Comparison of ENCODE assay signal across 8 cellular contexts in genomic region chrX:10098235-10098819, GRCh38. TPM values are rescaled to one million over a fixed set of nuclear protein-coding genes. Genes with fewer than 3 reads are reported as not detected.
DNase-seq lines count a peak whose midpoint lies in the region; ATAC-seq and TF ChIP-seq lines count a peak whose summit lies in the region.

No MANE protein-coding gene starts in this region.

- peaks cover 56 to 71% (median 61%) of the 10 kb centered on the region in 10 experiments for H3K4me1 ChIP-seq in BLaER1 treated with 17β-estradiol and CSF1 and Interleukin-3, amounts not matched to agents 10 nM and 100 nM
- H3K4me1 ChIP-seq in Karpas-422 (ENCODE audit: low read length) (peaks cover 6% of the 10 kb centered on the region; the same call in 1 of the 2 replicates), adrenal gland (replicated peaks in 1 of 2) (peaks cover 0 to 16% of the 10 kb centered on the region in 2 donors)

- 31 to 62% (median 55%) methylated on average over 12 of the region's 12 CpGs for WGBS in adrenal gland, 4 donors

- H3K36me3 Mint-ChIP-seq in type B pancreatic cell = peaks cover 21% of the 10 kb centered on the region

- no peaks in the 10 kb centered on the region for H3K27me3 ChIP-seq in BLaER1 treated with 17β-estradiol and CSF1 and Interleukin-3, amounts not matched to agents 10 nM and 100 nM
- H3K27me3 ChIP-seq in Karpas-422 (ENCODE audit: low read length) (no peaks in the 10 kb centered on the region), adrenal gland (no peaks in the 10 kb centered on the region)

- no peaks in the 10 kb centered on the region for H3K4me1 Mint-ChIP-seq in type B pancreatic cell (ENCODE audit: unreplicated experiment)

- peak overlapping the region; percentile 60 to 86 (median 84) for H3K27ac ChIP-seq in BLaER1 treated with 17β-estradiol and CSF1 and Interleukin-3, amounts not matched to agents 10 nM and 100 nM
- H3K27ac ChIP-seq in Karpas-422 (ENCODE audit: low read length) = no peak overlapping the region
- H3K27ac ChIP-seq in adrenal gland = peak overlapping the region in 4 of 5 donors; percentile 27 to 78 (median 64)

- H3K9me3 ChIP-seq in BLaER1 treated with 17β-estradiol and CSF1 and Interleukin-3, amounts not matched to agents 10 nM and 100 nM (replicated peaks in 1 of 11) = peaks cover 0 to 5% (median under 1%) of the 10 kb centered on the region in 11 experiments; a peak in 6 of 22 replicates
- H3K9me3 ChIP-seq in Karpas-422 (ENCODE audit: low read length) = no peaks in the 10 kb centered on the region
- no peaks in the 10 kb centered on the region for H3K9me3 ChIP-seq in adrenal gland (replicated peaks in 1 of 3)

- DNase-seq in Karpas-422 (peak; percentile 40), adrenal gland (peak in 2 of 7 donors; percentile 18 to 35), HEK293T (ENCODE audit: extremely low spot score) (no peak), NCI-H446 (lab: John Stamatoyannopoulos, UW) (no peak), type B pancreatic cell (ENCODE audit: extremely low spot score, unreplicated experiment) (no peak)
- peak; percentile 35 for DNase-seq in stimulated activated CD4-positive, alpha-beta T cell treated with anti-CD3 and anti-CD28 coated beads, Interleukin-15, amount 100 ng/mL, for 1 hour (ENCODE audit: low read depth in 1 of 2, low spot score in 1 of 2)

- H3K79me2 ChIP-seq in Karpas-422 (ENCODE audit: low read length) = no peaks in the 10 kb centered on the region

- TF ChIP-seq POLR2A in adrenal gland (IDR thresholded peaks at IDR 0.05) = peak in 1 of 2 donors; percentile 13

- H3K4me3 Mint-ChIP-seq in type B pancreatic cell = no peak overlapping the region

- H3K4me2 ChIP-seq in BLaER1 treated with 17β-estradiol and CSF1 and Interleukin-3, amounts not matched to agents 10 nM and 100 nM = peak overlapping the region; percentile 76 to 93 (median 86)
- H3K4me2 ChIP-seq in Karpas-422 (ENCODE audit: low read depth, low read length, poor library complexity, severe bottlenecking) = peak overlapping the region; percentile 25

- H3K9ac ChIP-seq in BLaER1 treated with 17β-estradiol and CSF1 and Interleukin-3, amounts not matched to agents 10 nM and 100 nM = peak overlapping the region; percentile 70 to 82 (median 76)
- 0 out of 2 replicates have a peak overlapping the region, but pooled peaks have one; percentile 7 for H3K9ac ChIP-seq in Karpas-422 (ENCODE audit: low read length)

- no peaks in the 10 kb centered on the region for H3K9me2 ChIP-seq in Karpas-422 (replicated peaks; ENCODE audit: insufficient read depth, low read length)

- H3K36me3 ChIP-seq in BLaER1 treated with 17β-estradiol and CSF1 and Interleukin-3, amounts not matched to agents 10 nM and 100 nM = peaks cover 0 to 35% (median 16%) of the 10 kb centered on the region in 11 experiments; a peak in 13 of 22 replicates
- H3K36me3 ChIP-seq in Karpas-422 (ENCODE audit: insufficient read depth, low read length) (no peaks in the 10 kb centered on the region), adrenal gland (replicated peaks in 1 of 2) (no peaks in the 10 kb centered on the region)

- H2AFZ ChIP-seq in Karpas-422 (ENCODE audit: low read length) = no peak overlapping the region

- no peak overlapping the region for H3K27ac Mint-ChIP-seq in type B pancreatic cell

- CTCF ChIA-PET in HEK293T (lab: Yijun Ruan, JAX) = no interaction called here

- POLR2A ChIA-PET in HEK293T (lab: Yijun Ruan, JAX) = no interaction called here

- no peaks in the 10 kb centered on the region for H4K20me1 ChIP-seq in BLaER1 treated with 17β-estradiol and CSF1 and Interleukin-3, amounts not matched to agents 10 nM and 100 nM
- no peaks in the 10 kb centered on the region for H4K20me1 ChIP-seq in Karpas-422 (ENCODE audit: insufficient read depth, low read depth, low read length)

- no peak for TF ChIP-seq CTCF in adrenal gland (IDR thresholded peaks at IDR 0.05)
- no peak for TF ChIP-seq CTCF in type B pancreatic cell (conservative IDR thresholded peaks at IDR 0.05)

- peaks cover 6% of the 10 kb centered on the region for H3K9me3 Mint-ChIP-seq in type B pancreatic cell

- intact Hi-C loops in adrenal gland (cut with DNase I) = no loop called here

- ATAC-seq in GM21360 (IDR thresholded peaks at IDR 0.05; ENCODE audit: unreplicated experiment) = peak; percentile 72

- H3K4me3 ChIP-seq in BLaER1 treated with 17β-estradiol and CSF1 and Interleukin-3, amounts not matched to agents 10 nM and 100 nM = peak overlapping the region; percentile 50 to 70 (median 61)
- H3K4me3 ChIP-seq in Karpas-422 (ENCODE audit: low read length) = peak overlapping the region; percentile 27; the same call in 1 of the 2 replicates
- H3K4me3 ChIP-seq in adrenal gland = peak overlapping the region in 2 of 4 donors; percentile 5 to 28

- no peaks in the 10 kb centered on the region for H3K27me3 Mint-ChIP-seq in type B pancreatic cell

TF ChIP-seq in HEK293T, 16 proteins besides CTCF, POLR2A, EP300 and RAD21:
- TF ChIP-seq LEF1 (IDR thresholded peaks at IDR 0.05; ENCODE audit: borderline replicate concordance) (no peak), FOXM1 (IDR thresholded peaks at IDR 0.05; ENCODE audit: borderline replicate concordance) (no peak), HDGF (IDR thresholded peaks at IDR 0.05; ENCODE audit: borderline replicate concordance) (no peak), TARDBP (IDR thresholded peaks at IDR 0.05) (no peak), PKNOX1 (IDR thresholded peaks at IDR 0.05) (no peak), ARNT (IDR thresholded peaks at IDR 0.05) (no peak), ZNF384 (IDR thresholded peaks at IDR 0.05) (no peak), L3MBTL2 (conservative IDR thresholded peaks at IDR 0.05) (no peak), SP1 (IDR thresholded peaks at IDR 0.05) (no peak), NFRKB (IDR thresholded peaks at IDR 0.05) (no peak), FOXA1 (IDR thresholded peaks at IDR 0.05) (no peak), BHLHE40 (IDR thresholded peaks at IDR 0.05; ENCODE audit: borderline replicate concordance) (no peak), FOXK2 (IDR thresholded peaks at IDR 0.05) (no peak)
TF ChIP-seq in HEK293T: peak in this region for 0.

RNA-seq across cellular contexts. Expression of gene CLCN4, which starts 58.4 kb away (rescaled TPM):
- total RNA-seq in Karpas-422 (2014; rRNA removed; shearing (Covaris generic); ENCODE audit: low replicate concordance) = 4.3 and 6.3 TPM in 2 replicates
- total RNA-seq in adrenal gland (1 to 10 TPM; 3.6 to 8.8 (median 5.0) TPM), type B pancreatic cell (ENCODE audit: low replicate concordance) (6.4 and 13.0 TPM in 2 replicates)
- 1 to 10 TPM; 1.2 to 3.6 (median 1.3) TPM for polyA plus RNA-seq in adrenal gland

Comparison
In these comparisons a context has a peak if more than half of its experiments do, and no peak if none do; other contexts are left out.
1. DNase-seq: peak in Karpas-422 (single experiment) and stimulated activated CD4-positive, alpha-beta T cell treated with anti-CD3 and anti-CD28 coated beads, Interleukin-15, amount 100 ng/mL, for 1 hour (2 of 2); none in HEK293T (single experiment), NCI-H446 (0 of 2) and type B pancreatic cell (single experiment).